ENCODE assay signal across 7 cellular contexts in the genomic region with DNA sequence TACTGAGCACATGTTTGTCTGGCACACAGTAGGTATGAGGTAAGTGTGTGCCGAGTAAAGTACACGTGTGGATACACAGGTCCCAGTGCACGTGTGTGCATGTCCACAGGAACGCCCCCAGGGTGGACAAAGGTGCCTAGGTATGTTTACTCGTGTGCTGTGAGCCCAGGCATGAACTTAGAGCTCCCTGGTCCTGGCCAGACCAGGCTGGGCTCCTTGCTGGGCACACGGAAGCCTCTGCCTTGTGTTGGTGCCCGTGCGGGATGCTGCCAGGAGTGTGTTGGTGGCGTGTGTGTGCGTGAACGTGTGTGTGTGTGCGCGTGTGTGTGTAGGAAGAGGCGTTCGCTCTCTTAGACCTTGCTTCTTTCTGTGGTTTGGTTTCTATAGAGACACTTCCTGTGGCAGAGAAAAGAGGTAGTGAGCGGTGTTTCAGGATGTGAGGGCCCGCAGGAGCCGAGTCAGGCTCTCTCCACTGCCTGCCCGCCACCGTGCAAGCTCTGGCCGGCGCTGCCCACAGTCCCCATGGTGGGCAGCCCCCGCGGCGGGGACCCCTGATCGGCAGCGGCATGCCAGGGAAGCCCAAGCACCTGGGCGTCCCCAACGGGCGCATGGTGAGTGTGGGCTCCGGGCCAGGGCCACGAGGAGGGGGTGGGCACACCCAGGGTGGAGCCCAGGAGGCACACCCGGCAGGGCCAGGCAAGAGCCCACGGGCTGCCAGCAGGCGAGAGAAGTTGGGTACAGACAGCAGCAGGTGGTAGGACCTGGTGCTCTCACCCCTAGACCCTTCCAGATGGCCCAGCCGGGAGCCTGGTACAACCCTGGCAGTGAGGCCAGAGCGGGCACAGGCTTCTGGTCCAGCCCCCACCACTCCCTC. TPM values are rescaled to one million over a fixed set of nuclear protein-coding genes. Genes with fewer than 3 reads are reported as not detected.
DNase-seq lines count a peak whose midpoint lies in the region; ATAC-seq and TF ChIP-seq lines count a peak whose summit lies in the region.

Gene RGS14, plus strand, starts transcription at position 466 of the 874 bp plus-strand sequence. Its CDS starts 101 bp downstream, at position 567.

- intact Hi-C loops in naive thymus-derived CD4-positive, alpha-beta T cell (cut with micrococcal nuclease), result loop anchor here (1.0 to 5.0 kb wide), 9 partner anchors 15 to 235 kb away; partner anchors contain the start of genes DDX41 (in 1 of the 2), FAM193B (in 1 of the 2), GRK6 (in 1 of the 2) and NSD1 (in 1 of the 2)
- intact Hi-C loops in transverse colon (cut with DNase I; ENCODE audit: low total_unique reads), result no loop called here

- WGBS in transverse colon (ENCODE audit: low coverage in 1 of 2), 2 donors, result 13% methylated on average over 20 of the region's 37 CpGs; no CpG with 5 or more reads in 1 of the 2 donors

- peaks cover 48% of the 10 kb centered on the region for H3K36me3 Mint-ChIP-seq in activated CD4-positive, alpha-beta T cell treated with anti-CD3 and anti-CD28 coated beads, Interleukin-2, amount 10 ng/mL, durations not matched to agents 7 days and 5 days (ENCODE audit: low read depth)
- H3K36me3 Mint-ChIP-seq in naive thymus-derived CD4-positive, alpha-beta T cell, result peaks cover 0 to 35% (median 5%) of the 10 kb centered on the region in 5 donors

- H3K4me1 Mint-ChIP-seq in activated CD4-positive, alpha-beta T cell treated with anti-CD3 and anti-CD28 coated beads, Interleukin-2, amount 10 ng/mL, durations not matched to agents 7 days and 5 days, result peaks cover 81% of the 10 kb centered on the region
- H3K4me1 Mint-ChIP-seq in naive thymus-derived CD4-positive, alpha-beta T cell, result peaks cover 64 to 86% (median 74%) of the 10 kb centered on the region in 7 donors

- peak within 1 kb of the TSS; percentile 85 for H3K27ac Mint-ChIP-seq in activated CD4-positive, alpha-beta T cell treated with anti-CD3 and anti-CD28 coated beads, Interleukin-2, amount 10 ng/mL, durations not matched to agents 7 days and 5 days
- peak within 1 kb of the TSS; percentile 80 to 98 (median 94) for H3K27ac Mint-ChIP-seq in naive thymus-derived CD4-positive, alpha-beta T cell

- TF ChIP-seq EP300 in transverse colon (IDR thresholded peaks at IDR 0.05; ENCODE audit: low read depth), result no peak

- peak within 1 kb of the TSS; percentile 39 to 67 for H3K9ac ChIP-seq in duodenal mucosa (ENCODE audit: low read depth in 1 of 2, low read length in 2 of 2)

- H3K9me3 ChIP-seq in duodenal mucosa (ENCODE audit: control insufficient read depth in 1 of 2, low read length in 2 of 2), result no peaks in the 10 kb centered on the region
- no peaks in the 10 kb centered on the region for H3K9me3 ChIP-seq in naive thymus-derived CD4-positive, alpha-beta T cell (ENCODE audit: control insufficient read depth in 2 of 3, low read length in 3 of 3)
- H3K9me3 ChIP-seq in transverse colon, result no peaks in the 10 kb centered on the region

- DNase-seq in NCI-H226 (peak; percentile 68), transverse colon (peak; percentile 68)
- DNase-seq in activated CD4-positive, alpha-beta T cell treated with anti-CD3 and anti-CD28 coated beads, Interleukin-2, amount 10 ng/mL, durations not matched to agents 7 days and 5 days, result peak; percentile 83
- peak; percentile 50 to 90 (median 87) for DNase-seq in naive thymus-derived CD4-positive, alpha-beta T cell

- ATAC-seq in GM18861 (IDR thresholded peaks at IDR 0.05; ENCODE audit: unreplicated experiment) (peak; percentile 83), HG02870 (IDR thresholded peaks at IDR 0.05; ENCODE audit: unreplicated experiment) (peak; percentile 92)
- ATAC-seq in naive thymus-derived CD4-positive, alpha-beta T cell, result peak; percentile 95

- H3K27me3 ChIP-seq in duodenal mucosa (ENCODE audit: control insufficient read depth in 1 of 2, insufficient read depth in 2 of 2, low read length in 2 of 2) (no peaks in the 10 kb centered on the region), transverse colon (no peaks in the 10 kb centered on the region)
- no peaks in the 10 kb centered on the region for H3K27me3 ChIP-seq in naive thymus-derived CD4-positive, alpha-beta T cell (ENCODE audit: control insufficient read depth in 2 of 2, insufficient read depth in 2 of 2, low read length in 2 of 2)

- in situ Hi-C loops in transverse colon (cut with MboI; ENCODE audit: low pct_ligation_motif_present in 1 of 4, low pct_unique_long_range_greater_than_20kb in 1 of 4, low sequenced_read_pairs in 3 of 4), result no loop called here

- peaks cover 12% of the 10 kb centered on the region for H3K9me3 Mint-ChIP-seq in activated CD4-positive, alpha-beta T cell treated with anti-CD3 and anti-CD28 coated beads, Interleukin-2, amount 10 ng/mL, durations not matched to agents 7 days and 5 days
- H3K9me3 Mint-ChIP-seq in naive thymus-derived CD4-positive, alpha-beta T cell, result peaks cover 0 to 14% (median 0%) of the 10 kb centered on the region in 11 donors

- CTCF ChIA-PET in activated CD4-positive, alpha-beta T cell treated with anti-CD3 and anti-CD28 coated beads, Interleukin-2, amount 10 ng/mL, durations not matched to agents 7 days and 5 days (lab: Charles Lee), result interaction anchor here (0.7 to 17.1 kb wide), 7 partner anchors 13 to 96 kb away, joined by 3 to 145 read pairs (median 4); no protein-coding TSS in a partner anchor
- CTCF ChIA-PET in naive thymus-derived CD4-positive, alpha-beta T cell (lab: Charles Lee), result interaction anchor here (0.8 to 4.8 kb wide), 7 partner anchors 10 to 98 kb away, joined by 3 to 25 read pairs (median 9); no protein-coding TSS in a partner anchor

- no peak for TF ChIP-seq CTCF in transverse colon (IDR thresholded peaks at IDR 0.05)

- POLR2A ChIA-PET in activated CD4-positive, alpha-beta T cell treated with anti-CD3 and anti-CD28 coated beads, Interleukin-2, amount 10 ng/mL, durations not matched to agents 7 days and 5 days (lab: Charles Lee), result interaction anchor here (1.3 kb wide), 1 partner anchor 45 kb away, joined by 3 read pairs; no protein-coding TSS in a partner anchor
- POLR2A ChIA-PET in naive thymus-derived CD4-positive, alpha-beta T cell (lab: Charles Lee), result interaction anchor here (0.7 to 8.7 kb wide), 6 partner anchors 10 to 94 kb away, joined by 3 to 123 read pairs (median 4); partner anchors contain the start of gene GRK6

- peak; percentile 30 for TF ChIP-seq POLR2A in transverse colon (IDR thresholded peaks at IDR 0.05)

- H3K4me1 ChIP-seq in duodenal mucosa (ENCODE audit: control insufficient read depth in 1 of 2, insufficient read depth in 2 of 2, low read length in 2 of 2) (peaks cover 36 to 58% of the 10 kb centered on the region in 2 donors), transverse colon (peaks cover 16 to 38% (median 23%) of the 10 kb centered on the region in 4 donors)
- peaks cover 47 to 56% of the 10 kb centered on the region in 2 donors for H3K4me1 ChIP-seq in naive thymus-derived CD4-positive, alpha-beta T cell (ENCODE audit: control insufficient read depth in 2 of 2, insufficient read depth in 2 of 2, low read length in 2 of 2)

- no peak within 1 kb of the TSS for H3K27ac ChIP-seq in duodenal mucosa (ENCODE audit: low read depth, low read length)
- peak within 1 kb of the TSS; percentile 87 for H3K27ac ChIP-seq in naive thymus-derived CD4-positive, alpha-beta T cell (ENCODE audit: low read depth, low read length)
- H3K27ac ChIP-seq in transverse colon, result peak within 1 kb of the TSS; percentile 67 to 84 (median 77)

- no peaks in the 10 kb centered on the region for H3K27me3 Mint-ChIP-seq in activated CD4-positive, alpha-beta T cell treated with anti-CD3 and anti-CD28 coated beads, Interleukin-2, amount 10 ng/mL, durations not matched to agents 7 days and 5 days
- no peaks in the 10 kb centered on the region for H3K27me3 Mint-ChIP-seq in naive thymus-derived CD4-positive, alpha-beta T cell

- peak within 1 kb of the TSS; percentile 91 for H3K4me3 Mint-ChIP-seq in activated CD4-positive, alpha-beta T cell treated with anti-CD3 and anti-CD28 coated beads, Interleukin-2, amount 10 ng/mL, durations not matched to agents 7 days and 5 days
- peak within 1 kb of the TSS; percentile 83 to 97 (median 92) for H3K4me3 Mint-ChIP-seq in naive thymus-derived CD4-positive, alpha-beta T cell

- H3K4me3 ChIP-seq in duodenal mucosa (ENCODE audit: low read depth in 1 of 2, low read length in 2 of 2) (peak within 1 kb of the TSS; percentile 69 to 83), transverse colon (peak within 1 kb of the TSS in 3 of 4 donors; percentile 34 to 57 (median 42))
- H3K4me3 ChIP-seq in naive thymus-derived CD4-positive, alpha-beta T cell (ENCODE audit: low read length), result peak within 1 kb of the TSS; percentile 70

- H3K36me3 ChIP-seq in duodenal mucosa (ENCODE audit: control insufficient read depth in 1 of 2, insufficient read depth in 2 of 2, low read length in 2 of 2), result no peaks in the 10 kb centered on the region
- peaks cover 0 to 9% (median 0%) of the 10 kb centered on the region in 3 experiments for H3K36me3 ChIP-seq in naive thymus-derived CD4-positive, alpha-beta T cell (ENCODE audit: control insufficient read depth in 2 of 3, insufficient read depth in 3 of 3, low read length in 3 of 3)
- H3K36me3 ChIP-seq in transverse colon, result no peaks in the 10 kb centered on the region

RNA-seq across cellular contexts. Expression of gene RGS14, which starts in this region (rescaled TPM):
- 100 to 1,000 TPM; 124 to 132 TPM for total RNA-seq in activated CD4-positive, alpha-beta T cell treated with anti-CD3 and anti-CD28 coated beads, Interleukin-2, amount 10 ng/mL, durations not matched to agents 7 days and 5 days
- total RNA-seq in naive thymus-derived CD4-positive, alpha-beta T cell, result 100 to 1,000 TPM in 3 of 5 experiments, 10 to 100 TPM in 2; 68.4 to 196 (median 112) TPM
- 100 to 1,000 TPM in 1 of 2 donors, 10 to 100 TPM in 1; 32.9 to 100 TPM for polyA plus RNA-seq in naive thymus-derived CD4-positive, alpha-beta T cell
- 10 to 100 TPM; 16.5 to 49.6 (median 24.4) TPM for total RNA-seq in transverse colon
